Comparison of ENCODE assay signal across 1 cellular context in the genomic region with DNA sequence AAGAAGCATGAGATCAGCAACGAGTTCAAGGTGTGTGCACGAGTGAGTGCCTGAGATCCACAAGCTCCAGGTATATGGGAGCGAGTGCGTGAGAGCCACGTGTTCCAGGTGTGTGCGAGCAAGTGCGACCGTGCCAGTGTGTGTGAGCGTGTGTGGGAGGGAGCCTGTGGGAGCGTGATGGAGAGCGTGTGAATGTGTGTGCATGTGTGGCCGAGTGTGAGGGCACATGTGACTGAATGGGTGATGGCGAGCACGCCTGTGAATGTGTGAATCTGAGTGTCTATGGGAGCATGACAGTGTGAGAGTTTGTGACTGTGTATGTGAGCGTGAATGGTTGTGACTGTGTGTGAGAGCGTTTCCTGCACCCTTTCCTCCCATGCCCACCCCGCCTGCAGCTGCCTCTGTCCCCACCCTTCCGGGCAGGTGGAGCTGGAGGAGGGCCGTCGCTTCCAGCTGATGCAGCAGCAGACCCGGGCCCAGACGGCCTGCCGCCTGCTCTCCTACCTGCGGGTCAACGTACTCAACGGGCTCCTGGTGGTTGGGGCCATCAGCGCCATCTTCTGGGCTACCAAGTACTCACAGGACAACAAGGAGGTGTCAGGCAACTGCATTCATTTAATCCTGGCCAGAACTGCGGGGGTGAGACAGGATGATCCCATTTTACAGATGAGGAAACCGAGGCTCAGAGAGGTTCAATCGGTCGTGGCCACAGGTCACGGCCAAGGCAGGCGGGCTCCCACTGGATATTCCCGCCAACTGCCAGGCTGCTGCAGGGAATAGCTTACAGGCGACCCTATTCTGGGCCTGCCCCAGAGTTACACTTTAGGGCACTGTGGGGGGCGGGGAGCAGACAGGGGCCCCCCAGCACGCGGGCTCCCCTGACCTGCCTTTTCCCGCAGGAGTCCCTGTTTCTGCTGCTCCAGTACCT.
TF ChIP-seq lines count a peak whose summit lies in the region.

No MANE protein-coding gene starts in this region.

TF ChIP-seq in GM12878, 131 proteins besides CTCF, POLR2A, EP300 and RAD21 (continued from another document and continues in another):
- TF ChIP-seq MEF2B (IDR thresholded peaks at IDR 0.05; ENCODE audit: partially characterized antibody, poor library complexity, severe bottlenecking) (peak; percentile 83), CBX3 (IDR thresholded peaks at IDR 0.05; ENCODE audit: borderline replicate concordance, low read depth) (no peak), SPI1 (IDR thresholded peaks at IDR 0.05; ENCODE audit: borderline replicate concordance, insufficient read depth, low read depth, low read length) (no peak), BRCA1 (IDR thresholded peaks at IDR 0.05; ENCODE audit: low read depth, low read length) (no peak), RFX5 (IDR thresholded peaks at IDR 0.05; ENCODE audit: low read depth, low read length) (no peak), HDAC6 (IDR thresholded peaks at IDR 0.05; ENCODE audit: unreplicated experiment) (no peak), HCFC1 (IDR thresholded peaks at IDR 0.05; ENCODE audit: low read length) (no peak; the same call in 1 of the 2 replicates), RAD51 (IDR thresholded peaks at IDR 0.05) (peak; percentile 79), EED (IDR thresholded peaks at IDR 0.05; ENCODE audit: low read depth) (peak; percentile 39; the same call in 1 of the 2 replicates), IKZF2 (IDR thresholded peaks at IDR 0.05) (peak; percentile 24 to 64; a peak in 1 of 4 replicates), GATAD2B (conservative IDR thresholded peaks at IDR 0.05; ENCODE audit: low read depth) (peak; percentile 98), RBBP5 (conservative IDR thresholded peaks at IDR 0.05) (no peak), SMAD5 (IDR thresholded peaks at IDR 0.05; ENCODE audit: low read depth) (no peak), PAX5 (IDR thresholded peaks at IDR 0.05; ENCODE audit: borderline replicate concordance, low read depth, low read length) (peak; percentile 84), SMAD1 (IDR thresholded peaks at IDR 0.05; ENCODE audit: low read depth, partially characterized antibody) (peak; percentile 77), STAT1 (conservative IDR thresholded peaks at IDR 0.05) (no peak), ZNF274 (IDR thresholded peaks at IDR 0.05; ENCODE audit: insufficient read depth, insufficient read length) (no peak), KAT2A (conservative IDR thresholded peaks at IDR 0.05; ENCODE audit: control insufficient read depth, low read depth, low read length) (no peak), GABPA (IDR thresholded peaks at IDR 0.05; ENCODE audit: low read depth) (no peak), MEF2A (IDR thresholded peaks at IDR 0.05; ENCODE audit: insufficient read depth, low read depth, low read length) (no peak), SREBF1 (IDR thresholded peaks at IDR 0.05; ENCODE audit: low read length) (no peak), WRNIP1 (IDR thresholded peaks at IDR 0.05; ENCODE audit: borderline replicate concordance, low read depth, low read length) (no peak), IKZF1 (conservative IDR thresholded peaks at IDR 0.05) (peak; percentile 17; the same call in 1 of the 2 replicates), MXI1 (IDR thresholded peaks at IDR 0.05; ENCODE audit: low read depth, low read length) (peak; percentile 74), SMARCA5 (IDR thresholded peaks at IDR 0.05) (peak; percentile 91), CBFB (IDR thresholded peaks at IDR 0.05; ENCODE audit: low read depth) (0 out of 2 replicates have a peak, but pooled peaks have one; percentile 29), KLF5 (IDR thresholded peaks at IDR 0.05; ENCODE audit: partially characterized antibody) (no peak), TBL1XR1 (IDR thresholded peaks at IDR 0.05; ENCODE audit: low read depth, low read length) (0 out of 2 replicates have a peak, but pooled peaks have one; percentile 15), SP1 (IDR thresholded peaks at IDR 0.05; ENCODE audit: low read depth, low read length) (no peak), MTA2 (IDR thresholded peaks at IDR 0.05; ENCODE audit: low read depth) (peak; percentile 30; the same call in 1 of the 2 replicates), MTA3 (IDR thresholded peaks at IDR 0.05; ENCODE audit: borderline replicate concordance, low read length) (no peak), CBX5 (IDR thresholded peaks at IDR 0.05; ENCODE audit: low read depth) (no peak), MYC (IDR thresholded peaks at IDR 0.05; ENCODE audit: insufficient read depth, insufficient read length, insufficient replicate concordance, low read length, severe bottlenecking) (peak; percentile 93), NRF1 (conservative IDR thresholded peaks at IDR 0.05; ENCODE audit: low read depth, low read length) (no peak), POLR2AphosphoS2 (IDR thresholded peaks at IDR 0.05; ENCODE audit: low read depth, low read length) (no peak), HDGF (IDR thresholded peaks at IDR 0.05) (peak; percentile 100), SIX5 (IDR thresholded peaks at IDR 0.05; ENCODE audit: low read depth, low read length, severe bottlenecking) (no peak), CEBPB (IDR thresholded peaks at IDR 0.05; ENCODE audit: borderline replicate concordance in 1 of 2, low read depth in 2 of 2, low read length in 2 of 2) (no peak), LARP7 (IDR thresholded peaks at IDR 0.05) (peak; percentile 9; the same call in 1 of the 2 replicates), YY1 (IDR thresholded peaks at IDR 0.05; ENCODE audit: low read depth, low read length) (peak; percentile 65; the same call in 1 of the 2 replicates), POLR2AphosphoS5 (IDR thresholded peaks at IDR 0.05; ENCODE audit: low read length) (peak; percentile 57; the same call in 1 of the 2 replicates), PAX8 (IDR thresholded peaks at IDR 0.05) (no peak), ESRRA (IDR thresholded peaks at IDR 0.05; ENCODE audit: low read length) (no peak), HDAC2 (IDR thresholded peaks at IDR 0.05) (no peak), CREB1 (IDR thresholded peaks at IDR 0.05; ENCODE audit: low read depth) (no peak), CHD4 (IDR thresholded peaks at IDR 0.05) (no peak), CHD1 (IDR thresholded peaks at IDR 0.05; ENCODE audit: low read depth, low read length) (no peak), MYB (IDR thresholded peaks at IDR 0.05; ENCODE audit: borderline replicate concordance, low read depth, low read length) (no peak), JUND (IDR thresholded peaks at IDR 0.05; ENCODE audit: low read depth, low read length) (no peak)
- TF ChIP-seq, protein P1, sequence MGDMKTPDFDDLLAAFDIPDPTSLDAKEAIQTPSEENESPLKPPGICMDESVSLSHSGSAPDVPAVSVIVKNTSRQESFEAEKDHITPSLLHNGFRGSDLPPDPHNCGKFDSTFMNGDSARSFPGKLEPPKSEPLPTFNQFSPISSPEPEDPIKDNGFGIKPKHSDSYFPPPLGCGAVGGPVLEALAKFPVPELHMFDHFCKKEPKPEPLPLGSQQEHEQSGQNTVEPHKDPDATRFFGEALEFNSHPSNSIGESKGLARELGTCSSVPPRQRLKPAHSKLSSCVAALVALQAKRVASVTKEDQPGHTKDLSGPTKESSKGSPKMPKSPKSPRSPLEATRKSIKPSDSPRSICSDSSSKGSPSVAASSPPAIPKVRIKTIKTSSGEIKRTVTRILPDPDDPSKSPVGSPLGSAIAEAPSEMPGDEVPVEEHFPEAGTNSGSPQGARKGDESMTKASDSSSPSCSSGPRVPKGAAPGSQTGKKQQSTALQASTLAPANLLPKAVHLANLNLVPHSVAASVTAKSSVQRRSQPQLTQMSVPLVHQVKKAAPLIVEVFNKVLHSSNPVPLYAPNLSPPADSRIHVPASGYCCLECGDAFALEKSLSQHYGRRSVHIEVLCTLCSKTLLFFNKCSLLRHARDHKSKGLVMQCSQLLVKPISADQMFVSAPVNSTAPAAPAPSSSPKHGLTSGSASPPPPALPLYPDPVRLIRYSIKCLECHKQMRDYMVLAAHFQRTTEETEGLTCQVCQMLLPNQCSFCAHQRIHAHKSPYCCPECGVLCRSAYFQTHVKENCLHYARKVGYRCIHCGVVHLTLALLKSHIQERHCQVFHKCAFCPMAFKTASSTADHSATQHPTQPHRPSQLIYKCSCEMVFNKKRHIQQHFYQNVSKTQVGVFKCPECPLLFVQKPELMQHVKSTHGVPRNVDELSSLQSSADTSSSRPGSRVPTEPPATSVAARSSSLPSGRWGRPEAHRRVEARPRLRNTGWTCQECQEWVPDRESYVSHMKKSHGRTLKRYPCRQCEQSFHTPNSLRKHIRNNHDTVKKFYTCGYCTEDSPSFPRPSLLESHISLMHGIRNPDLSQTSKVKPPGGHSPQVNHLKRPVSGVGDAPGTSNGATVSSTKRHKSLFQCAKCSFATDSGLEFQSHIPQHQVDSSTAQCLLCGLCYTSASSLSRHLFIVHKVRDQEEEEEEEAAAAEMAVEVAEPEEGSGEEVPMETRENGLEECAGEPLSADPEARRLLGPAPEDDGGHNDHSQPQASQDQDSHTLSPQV (IDR thresholded peaks at IDR 0.05), result 0 out of 2 replicates have a peak, but pooled peaks have one; percentile 32
- TF ChIP-seq, protein P2, sequence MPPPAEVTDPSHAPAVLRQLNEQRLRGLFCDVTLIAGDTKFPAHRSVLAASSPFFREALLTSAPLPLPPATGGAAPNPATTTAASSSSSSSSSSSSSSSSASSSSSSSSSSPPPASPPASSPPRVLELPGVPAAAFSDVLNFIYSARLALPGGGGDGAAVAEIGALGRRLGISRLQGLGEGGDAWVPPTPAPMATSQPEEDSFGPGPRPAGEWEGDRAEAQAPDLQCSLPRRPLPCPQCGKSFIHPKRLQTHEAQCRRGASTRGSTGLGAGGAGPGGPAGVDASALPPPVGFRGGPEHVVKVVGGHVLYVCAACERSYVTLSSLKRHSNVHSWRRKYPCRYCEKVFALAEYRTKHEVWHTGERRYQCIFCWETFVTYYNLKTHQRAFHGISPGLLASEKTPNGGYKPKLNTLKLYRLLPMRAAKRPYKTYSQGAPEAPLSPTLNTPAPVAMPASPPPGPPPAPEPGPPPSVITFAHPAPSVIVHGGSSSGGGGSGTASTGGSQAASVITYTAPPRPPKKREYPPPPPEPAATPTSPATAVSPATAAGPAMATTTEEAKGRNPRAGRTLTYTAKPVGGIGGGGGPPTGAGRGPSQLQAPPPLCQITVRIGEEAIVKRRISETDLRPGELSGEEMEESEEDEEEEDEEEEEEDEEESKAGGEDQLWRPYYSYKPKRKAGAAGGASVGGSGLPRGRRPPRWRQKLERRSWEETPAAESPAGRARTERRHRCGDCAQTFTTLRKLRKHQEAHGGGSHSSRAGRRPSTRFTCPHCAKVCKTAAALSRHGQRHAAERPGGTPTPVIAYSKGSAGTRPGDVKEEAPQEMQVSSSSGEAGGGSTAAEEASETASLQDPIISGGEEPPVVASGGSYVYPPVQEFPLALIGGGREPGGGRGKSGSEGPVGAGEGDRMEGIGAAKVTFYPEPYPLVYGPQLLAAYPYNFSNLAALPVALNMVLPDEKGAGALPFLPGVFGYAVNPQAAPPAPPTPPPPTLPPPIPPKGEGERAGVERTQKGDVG (CRISPR knock-in tag; IDR thresholded peaks at IDR 0.05), result no peak
- TF ChIP-seq, protein P3, sequence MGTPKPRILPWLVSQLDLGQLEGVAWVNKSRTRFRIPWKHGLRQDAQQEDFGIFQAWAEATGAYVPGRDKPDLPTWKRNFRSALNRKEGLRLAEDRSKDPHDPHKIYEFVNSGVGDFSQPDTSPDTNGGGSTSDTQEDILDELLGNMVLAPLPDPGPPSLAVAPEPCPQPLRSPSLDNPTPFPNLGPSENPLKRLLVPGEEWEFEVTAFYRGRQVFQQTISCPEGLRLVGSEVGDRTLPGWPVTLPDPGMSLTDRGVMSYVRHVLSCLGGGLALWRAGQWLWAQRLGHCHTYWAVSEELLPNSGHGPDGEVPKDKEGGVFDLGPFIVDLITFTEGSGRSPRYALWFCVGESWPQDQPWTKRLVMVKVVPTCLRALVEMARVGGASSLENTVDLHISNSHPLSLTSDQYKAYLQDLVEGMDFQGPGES (IDR thresholded peaks at IDR 0.05), result no peak
- TF ChIP-seq, protein P4, sequence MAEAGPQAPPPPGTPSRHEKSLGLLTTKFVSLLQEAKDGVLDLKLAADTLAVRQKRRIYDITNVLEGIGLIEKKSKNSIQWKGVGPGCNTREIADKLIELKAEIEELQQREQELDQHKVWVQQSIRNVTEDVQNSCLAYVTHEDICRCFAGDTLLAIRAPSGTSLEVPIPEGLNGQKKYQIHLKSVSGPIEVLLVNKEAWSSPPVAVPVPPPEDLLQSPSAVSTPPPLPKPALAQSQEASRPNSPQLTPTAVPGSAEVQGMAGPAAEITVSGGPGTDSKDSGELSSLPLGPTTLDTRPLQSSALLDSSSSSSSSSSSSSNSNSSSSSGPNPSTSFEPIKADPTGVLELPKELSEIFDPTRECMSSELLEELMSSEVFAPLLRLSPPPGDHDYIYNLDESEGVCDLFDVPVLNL (IDR thresholded peaks at IDR 0.05; ENCODE audit: low read depth, low read length), result no peak
- TF ChIP-seq, protein P5, sequence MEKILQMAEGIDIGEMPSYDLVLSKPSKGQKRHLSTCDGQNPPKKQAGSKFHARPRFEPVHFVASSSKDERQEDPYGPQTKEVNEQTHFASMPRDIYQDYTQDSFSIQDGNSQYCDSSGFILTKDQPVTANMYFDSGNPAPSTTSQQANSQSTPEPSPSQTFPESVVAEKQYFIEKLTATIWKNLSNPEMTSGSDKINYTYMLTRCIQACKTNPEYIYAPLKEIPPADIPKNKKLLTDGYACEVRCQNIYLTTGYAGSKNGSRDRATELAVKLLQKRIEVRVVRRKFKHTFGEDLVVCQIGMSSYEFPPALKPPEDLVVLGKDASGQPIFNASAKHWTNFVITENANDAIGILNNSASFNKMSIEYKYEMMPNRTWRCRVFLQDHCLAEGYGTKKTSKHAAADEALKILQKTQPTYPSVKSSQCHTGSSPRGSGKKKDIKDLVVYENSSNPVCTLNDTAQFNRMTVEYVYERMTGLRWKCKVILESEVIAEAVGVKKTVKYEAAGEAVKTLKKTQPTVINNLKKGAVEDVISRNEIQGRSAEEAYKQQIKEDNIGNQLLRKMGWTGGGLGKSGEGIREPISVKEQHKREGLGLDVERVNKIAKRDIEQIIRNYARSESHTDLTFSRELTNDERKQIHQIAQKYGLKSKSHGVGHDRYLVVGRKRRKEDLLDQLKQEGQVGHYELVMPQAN (conservative IDR thresholded peaks at IDR 0.05), result no peak; the same call in 1 of the 2 replicates
- TF ChIP-seq, protein P6, sequence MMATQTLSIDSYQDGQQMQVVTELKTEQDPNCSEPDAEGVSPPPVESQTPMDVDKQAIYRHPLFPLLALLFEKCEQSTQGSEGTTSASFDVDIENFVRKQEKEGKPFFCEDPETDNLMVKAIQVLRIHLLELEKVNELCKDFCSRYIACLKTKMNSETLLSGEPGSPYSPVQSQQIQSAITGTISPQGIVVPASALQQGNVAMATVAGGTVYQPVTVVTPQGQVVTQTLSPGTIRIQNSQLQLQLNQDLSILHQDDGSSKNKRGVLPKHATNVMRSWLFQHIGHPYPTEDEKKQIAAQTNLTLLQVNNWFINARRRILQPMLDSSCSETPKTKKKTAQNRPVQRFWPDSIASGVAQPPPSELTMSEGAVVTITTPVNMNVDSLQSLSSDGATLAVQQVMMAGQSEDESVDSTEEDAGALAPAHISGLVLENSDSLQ (IDR thresholded peaks at IDR 0.05), result no peak
- TF ChIP-seq, protein P7, sequence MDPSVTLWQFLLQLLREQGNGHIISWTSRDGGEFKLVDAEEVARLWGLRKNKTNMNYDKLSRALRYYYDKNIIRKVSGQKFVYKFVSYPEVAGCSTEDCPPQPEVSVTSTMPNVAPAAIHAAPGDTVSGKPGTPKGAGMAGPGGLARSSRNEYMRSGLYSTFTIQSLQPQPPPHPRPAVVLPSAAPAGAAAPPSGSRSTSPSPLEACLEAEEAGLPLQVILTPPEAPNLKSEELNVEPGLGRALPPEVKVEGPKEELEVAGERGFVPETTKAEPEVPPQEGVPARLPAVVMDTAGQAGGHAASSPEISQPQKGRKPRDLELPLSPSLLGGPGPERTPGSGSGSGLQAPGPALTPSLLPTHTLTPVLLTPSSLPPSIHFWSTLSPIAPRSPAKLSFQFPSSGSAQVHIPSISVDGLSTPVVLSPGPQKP (IDR thresholded peaks at IDR 0.05; ENCODE audit: low read depth, low read length), result no peak; the same call in 1 of the 2 replicates
